Comparison of ENCODE assay signal across 28 cellular contexts in genomic region chr17:12773153-12773552, GRCh38. TPM values are rescaled to one million over a fixed set of nuclear protein-coding genes. Genes with fewer than 3 reads are reported as not detected.
"Had no signal": no experiment of that assay in that cellular context is flagged by ENCODE, and none has a peak within 500 bp of the region (broad histone marks: within the 10 kb centered on the region; RNA-seq: fewer than 3 reads in every experiment).

No MANE protein-coding gene starts in this region.

- H3K4me1 Mint-ChIP-seq: activated CD4-positive, alpha-beta memory T cell treated with anti-CD3 and anti-CD28 coated beads, Interleukin-2, amount 10 ng/mL, durations not matched to agents 7 days and 5 days; activated CD4-positive, alpha-beta T cell treated with anti-CD3 and anti-CD28 coated beads, Interleukin-2, amount 10 ng/mL, durations not matched to agents 7 days and 5 days; activated T-helper 17 cell treated with anti-CD3 and anti-CD28 coated beads, Interleukin-2, amount 50 U/mL, for 72 hours; nephron progenitor cell; stimulated activated naive CD8-positive, alpha-beta T cell treated with anti-CD3 and anti-CD28 coated beads, Interleukin-15, amount 100 ng/mL, for 72 hours had no signal

- ATAC-seq: activated naive CD4-positive, alpha-beta T cell treated with anti-CD3 and anti-CD28 coated beads, Interleukin-2, amount 50 U/mL, for 72 hours; activated T-cell treated with anti-CD3 and anti-CD28 coated beads, Interleukin-2, amount 50 U/mL, for 4 hours; activated T-helper 17 cell treated with anti-CD3 and anti-CD28 coated beads, Interleukin-2, amount 50 U/mL, for 72 hours; body of pancreas; gastrocnemius medialis; sciatic nerve; stimulated activated naive CD8-positive, alpha-beta T cell treated with anti-CD3 and anti-CD28 coated beads, Interleukin-15, amount 100 ng/mL, for 72 hours had no signal

- H3K9me3 ChIP-seq: body of pancreas, gastrocnemius medialis, left ventricle myocardium inferior, neutrophil, thyroid gland, upper lobe of left lung, vagina had no signal

- H3K4me3 ChIP-seq: body of pancreas, gastrocnemius medialis, hepatocyte, left ventricle myocardium inferior, lung, skin epidermis, thyroid gland, upper lobe of left lung, vagina had no signal

- H3K9me3 Mint-ChIP-seq: activated T-cell treated with anti-CD3 and anti-CD28 coated beads, Interleukin-2, amount 50 U/mL, for 4 hours; nephron progenitor cell had no signal

- DNase-seq: activated CD4-positive, alpha-beta memory T cell treated with anti-CD3 and anti-CD28 coated beads, Interleukin-2, amount 10 ng/mL, durations not matched to agents 7 days and 5 days; activated CD4-positive, alpha-beta T cell treated with anti-CD3 and anti-CD28 coated beads for 1 hour; activated CD4-positive, alpha-beta T cell treated with anti-CD3 and anti-CD28 coated beads, Interleukin-2, amount 10 ng/mL, durations not matched to agents 7 days and 5 days; activated T-cell treated with anti-CD3 and anti-CD28 coated beads, Interleukin-2, amount 50 U/mL, for 4 hours; aorta; body of pancreas; effector memory CD4-positive, alpha-beta T cell; gastrocnemius medialis; islet precursor cell; left ventricle myocardium inferior; nephron progenitor cell; stimulated activated CD4-positive, alpha-beta T cell treated with anti-CD3 and anti-CD28 coated beads, Interleukin-12 subunit alpha, Interleukin-12 subunit beta, amount 100 ng/mL, for 4 hours; stimulated activated CD4-positive, alpha-beta T cell treated with anti-CD3 and anti-CD28 coated beads, Interleukin-4, amount 100 ng/mL, for 1 hour; stimulated activated naive CD8-positive, alpha-beta T cell treated with anti-CD3 and anti-CD28 coated beads, Interleukin-15, amount 100 ng/mL, for 72 hours; substantia nigra; T-helper 9 cell; thyroid gland; upper lobe of left lung; WERI-Rb-1 had no signal

- H3K27me3 ChIP-seq: body of pancreas, gastrocnemius medialis, neutrophil, thyroid gland, upper lobe of left lung, vagina had no signal

- H3K27ac Mint-ChIP-seq: activated CD4-positive, alpha-beta memory T cell treated with anti-CD3 and anti-CD28 coated beads, Interleukin-2, amount 10 ng/mL, durations not matched to agents 7 days and 5 days; activated CD4-positive, alpha-beta T cell treated with anti-CD3 and anti-CD28 coated beads, Interleukin-2, amount 10 ng/mL, durations not matched to agents 7 days and 5 days; activated naive CD4-positive, alpha-beta T cell treated with anti-CD3 and anti-CD28 coated beads, Interleukin-2, amount 50 U/mL, for 72 hours; activated T-helper 17 cell treated with anti-CD3 and anti-CD28 coated beads, Interleukin-2, amount 50 U/mL, for 72 hours; nephron progenitor cell; stimulated activated naive CD8-positive, alpha-beta T cell treated with anti-CD3 and anti-CD28 coated beads, Interleukin-15, amount 100 ng/mL, for 72 hours; T-helper 1 cell treated with Interleukin-12 subunit alpha and Interleukin-12 subunit beta and Interleukin-4 antibody, amounts not matched to agents 30 μg/mL and 1 μg/mL, for 36 hours had no signal

- H3K4me2 ChIP-seq: hepatocyte had no signal

- H3K79me2 ChIP-seq: hepatocyte had no signal

- H3K4me1 ChIP-seq: body of pancreas, gastrocnemius medialis, left ventricle myocardium inferior, thyroid gland, upper lobe of left lung, vagina had no signal

- H3K4me3 Mint-ChIP-seq: activated CD4-positive, alpha-beta memory T cell treated with anti-CD3 and anti-CD28 coated beads, Interleukin-2, amount 10 ng/mL, durations not matched to agents 7 days and 5 days; activated CD4-positive, alpha-beta T cell treated with anti-CD3 and anti-CD28 coated beads, Interleukin-2, amount 10 ng/mL, durations not matched to agents 7 days and 5 days; activated T-cell treated with anti-CD3 and anti-CD28 coated beads, Interleukin-2, amount 50 U/mL, for 4 hours; activated T-helper 17 cell treated with anti-CD3 and anti-CD28 coated beads, Interleukin-2, amount 50 U/mL, for 72 hours; nephron progenitor cell; stimulated activated naive CD8-positive, alpha-beta T cell treated with anti-CD3 and anti-CD28 coated beads, Interleukin-15, amount 100 ng/mL, for 72 hours; T-helper 1 cell treated with Interleukin-12 subunit alpha and Interleukin-12 subunit beta and Interleukin-4 antibody, amounts not matched to agents 30 μg/mL and 1 μg/mL, for 36 hours had no signal

- H3K27me3 Mint-ChIP-seq: activated CD4-positive, alpha-beta memory T cell treated with anti-CD3 and anti-CD28 coated beads, Interleukin-2, amount 10 ng/mL, durations not matched to agents 7 days and 5 days; activated CD4-positive, alpha-beta T cell treated with anti-CD3 and anti-CD28 coated beads, Interleukin-2, amount 10 ng/mL, durations not matched to agents 7 days and 5 days; stimulated activated naive CD8-positive, alpha-beta T cell treated with anti-CD3 and anti-CD28 coated beads, Interleukin-15, amount 100 ng/mL, for 72 hours had no signal

- H3K36me3 ChIP-seq: gastrocnemius medialis, left ventricle myocardium inferior, neutrophil, thyroid gland, upper lobe of left lung, vagina, WERI-Rb-1 had no signal

- H3K27ac ChIP-seq: body of pancreas, gastrocnemius medialis, hepatocyte, left ventricle myocardium inferior, neutrophil, skin epidermis, thyroid gland, upper lobe of left lung, vagina, WERI-Rb-1 had no signal

- H2AFZ ChIP-seq: hepatocyte had no signal

RNA-seq across cellular contexts. Expression of gene ARHGAP44, which starts 16.1 kb away (rescaled TPM):
- total RNA-seq: activated CD4-positive, alpha-beta memory T cell treated with anti-CD3 and anti-CD28 coated beads, Interleukin-2, amount 10 ng/mL, durations not matched to agents 7 days and 5 days had no signal
